In genomic region chr10:7046615-7047014, GRCh38 we compare ENCODE assay signal across 12 cellular contexts.
A peak's percentile ranks its signal among the peaks of the same experiment; 100 is the strongest.
DNase-seq lines count a peak whose midpoint lies in the region; ATAC-seq, FAIRE-seq and TF ChIP-seq lines count a peak whose summit lies in the region.
"Had no signal": no experiment of that assay in that cellular context is flagged by ENCODE, and none has a peak within 500 bp of the region (broad histone marks: within the 10 kb centered on the region; RNA-seq: fewer than 3 reads in every experiment).

No MANE protein-coding gene starts in this region.

- H3K4me1 ChIP-seq in body of pancreas, result no peaks in the 10 kb centered on the region
- H3K4me1 ChIP-seq: suprapubic skin had no signal

- 45 to 48% methylated on average over 2 of the region's 2 CpGs for WGBS in body of pancreas, 2 donors

- no peak for TF ChIP-seq CTCF in body of pancreas (IDR thresholded peaks at IDR 0.05)

- peak; percentile 81 for ATAC-seq in HG02938 (IDR thresholded peaks at IDR 0.05; ENCODE audit: unreplicated experiment)
- ATAC-seq in body of pancreas, result no peak

- no peak for FAIRE-seq in GM19239 (lab: Jason Lieb, UNC)

- no peaks in the 10 kb centered on the region for H3K9me3 ChIP-seq in body of pancreas
- H3K9me3 ChIP-seq: suprapubic skin had no signal

- H3K27ac ChIP-seq in body of pancreas, result no peak overlapping the region
- H3K27ac ChIP-seq: suprapubic skin had no signal

- H3K4me3 ChIP-seq in body of pancreas, result no peak overlapping the region
- H3K4me3 ChIP-seq: suprapubic skin had no signal

- no peak for TF ChIP-seq POLR2A in body of pancreas (IDR thresholded peaks at IDR 0.05)

- DNase-seq in CD1c-positive myeloid dendritic cell (ENCODE audit: extremely low spot score), result peak; percentile 19
- DNase-seq in GM19239 (ENCODE audit: insufficient read length, low spot score), result peak; percentile 7
- peak; percentile 40 for DNase-seq in OCI-M1 (lab: John Stamatoyannopoulos, UW)
- no peak for DNase-seq in DMS53 (lab: John Stamatoyannopoulos, UW)
- DNase-seq in NCI-H187 (lab: John Stamatoyannopoulos, UW), result no peak
- DNase-seq in body of pancreas, result no peak
- no peak for DNase-seq in activated CD8-positive, alpha-beta memory T cell treated with anti-CD3 and anti-CD28 coated beads, Interleukin-2, amount 50 U/mL, for 4 hours
- DNase-seq: activated T-cell treated with anti-CD3 and anti-CD28 coated beads, Interleukin-2, amount 50 U/mL, for 24 hours; mesendoderm; NCI-H446 treated with DMSO at 0.1 percent for 48 hours had no signal

- H3K36me3 ChIP-seq in body of pancreas (replicated peaks in 1 of 2; ENCODE audit: insufficient read depth in 1 of 2, low read depth in 2 of 2), result no peaks in the 10 kb centered on the region
- H3K36me3 ChIP-seq: suprapubic skin had no signal

- intact Hi-C loops in body of pancreas (cut with DNase I), result no loop called here

- H3K27me3 ChIP-seq in body of pancreas, result no peaks in the 10 kb centered on the region
- H3K27me3 ChIP-seq: suprapubic skin had no signal

Comparison
In these comparisons a context has a peak if more than half of its experiments do, and no peak if none do; other contexts are left out.
1. DNase-seq: peak in CD1c-positive myeloid dendritic cell (single experiment), GM19239 (single experiment) and OCI-M1 (single experiment); none in DMS53 (single experiment), NCI-H187 (0 of 2), body of pancreas (0 of 4) and activated CD8-positive, alpha-beta memory T cell treated with anti-CD3 and anti-CD28 coated beads, Interleukin-2, amount 50 U/mL, for 4 hours (single experiment).